Comparison of ENCODE assay signal across 8 cellular contexts in genomic region chrX:153944800-153945150, GRCh38. TPM values are rescaled to one million over a fixed set of nuclear protein-coding genes. Genes with fewer than 3 reads are reported as not detected.
DNase-seq lines count a peak whose midpoint lies in the region; ATAC-seq lines count a peak whose summit lies in the region.
"Had no signal": no experiment of that assay in that cellular context is flagged by ENCODE, and none has a peak within 500 bp of the region (broad histone marks: within the 10 kb centered on the region; RNA-seq: fewer than 3 reads in every experiment).

No MANE protein-coding gene starts in this region.

- H3K4me3 Mint-ChIP-seq in activated CD4-positive, alpha-beta memory T cell treated with anti-CD3 and anti-CD28 coated beads, Interleukin-2, amount 10 ng/mL, durations not matched to agents 7 days and 5 days: peak overlapping the region; percentile 75
- peak overlapping the region; percentile 61 for H3K4me3 Mint-ChIP-seq in stimulated activated effector memory CD8-positive, alpha-beta T cell treated with anti-CD3 and anti-CD28 coated beads, Interleukin-12 subunit alpha, Interleukin-12 subunit beta, amount 100 ng/mL, for 72 hours

- DNase-seq in HAP-1 (ENCODE audit: low spot score in 2 of 2) (no peak), left ventricle myocardium superior (no peak)
- DNase-seq in activated CD4-positive, alpha-beta memory T cell treated with anti-CD3 and anti-CD28 coated beads, Interleukin-2, amount 10 ng/mL, durations not matched to agents 7 days and 5 days: no peak
- DNase-seq in stimulated activated effector memory CD8-positive, alpha-beta T cell treated with anti-CD3 and anti-CD28 coated beads, Interleukin-12 subunit alpha, Interleukin-12 subunit beta, amount 100 ng/mL, for 72 hours (ENCODE audit: low spot score in 2 of 2): no peak
- DNase-seq: NCI-H1092 treated with DMSO at 0.1 percent for 48 hours had no signal

- peaks cover 11% of the 10 kb centered on the region for H3K36me3 Mint-ChIP-seq in activated CD4-positive, alpha-beta memory T cell treated with anti-CD3 and anti-CD28 coated beads, Interleukin-2, amount 10 ng/mL, durations not matched to agents 7 days and 5 days (ENCODE audit: low read depth)
- H3K36me3 Mint-ChIP-seq in stimulated activated effector memory CD8-positive, alpha-beta T cell treated with anti-CD3 and anti-CD28 coated beads, Interleukin-12 subunit alpha, Interleukin-12 subunit beta, amount 100 ng/mL, for 72 hours: peaks cover 32% of the 10 kb centered on the region

- H3K27me3 ChIP-seq in HAP-1 (ENCODE audit: low read depth): no peaks in the 10 kb centered on the region

- H3K4me1 Mint-ChIP-seq in activated CD4-positive, alpha-beta memory T cell treated with anti-CD3 and anti-CD28 coated beads, Interleukin-2, amount 10 ng/mL, durations not matched to agents 7 days and 5 days: peaks cover 17% of the 10 kb centered on the region
- H3K4me1 Mint-ChIP-seq in stimulated activated effector memory CD8-positive, alpha-beta T cell treated with anti-CD3 and anti-CD28 coated beads, Interleukin-12 subunit alpha, Interleukin-12 subunit beta, amount 100 ng/mL, for 72 hours: peaks cover 21% of the 10 kb centered on the region

- H3K9me3 Mint-ChIP-seq in activated CD4-positive, alpha-beta memory T cell treated with anti-CD3 and anti-CD28 coated beads, Interleukin-2, amount 10 ng/mL, durations not matched to agents 7 days and 5 days: no peaks in the 10 kb centered on the region
- H3K9me3 Mint-ChIP-seq in stimulated activated effector memory CD8-positive, alpha-beta T cell treated with anti-CD3 and anti-CD28 coated beads, Interleukin-12 subunit alpha, Interleukin-12 subunit beta, amount 100 ng/mL, for 72 hours: no peaks in the 10 kb centered on the region

- H3K4me1 ChIP-seq in HAP-1: peaks cover 7% of the 10 kb centered on the region

- H3K9me3 ChIP-seq in HAP-1: no peaks in the 10 kb centered on the region

- peak overlapping the region; percentile 31 for H3K4me3 ChIP-seq in HAP-1

- no peak overlapping the region for H3K27ac Mint-ChIP-seq in activated CD4-positive, alpha-beta memory T cell treated with anti-CD3 and anti-CD28 coated beads, Interleukin-2, amount 10 ng/mL, durations not matched to agents 7 days and 5 days
- peak overlapping the region; percentile 70 for H3K27ac Mint-ChIP-seq in stimulated activated effector memory CD8-positive, alpha-beta T cell treated with anti-CD3 and anti-CD28 coated beads, Interleukin-12 subunit alpha, Interleukin-12 subunit beta, amount 100 ng/mL, for 72 hours

- POLR2A ChIA-PET in activated CD4-positive, alpha-beta memory T cell treated with anti-CD3 and anti-CD28 coated beads, Interleukin-2, amount 10 ng/mL, durations not matched to agents 7 days and 5 days (lab: Charles Lee): interaction anchor here (0.9 to 8.7 kb wide), 4 partner anchors 9 to 25 kb away, joined by 3 to 140 read pairs (median 4); partner anchors contain the start of gene ARHGAP4

- H3K36me3 ChIP-seq in HAP-1 (replicated peaks): peaks cover 18% of the 10 kb centered on the region

- in situ Hi-C loops in HAP-1 (cut with MboI; ENCODE audit: low sequenced_read_pairs): no loop called here

- ATAC-seq in left ventricle myocardium superior (peak; percentile 6), HG03460 (IDR thresholded peaks at IDR 0.05; ENCODE audit: unreplicated experiment) (no peak), GM18519 (IDR thresholded peaks at IDR 0.05; ENCODE audit: low FRiP score, unreplicated experiment) (no peak), HG03432 (IDR thresholded peaks at IDR 0.05; ENCODE audit: unreplicated experiment) (no peak)
- peak; percentile 8 for ATAC-seq in stimulated activated effector memory CD8-positive, alpha-beta T cell treated with anti-CD3 and anti-CD28 coated beads, Interleukin-12 subunit alpha, Interleukin-12 subunit beta, amount 100 ng/mL, for 72 hours

- intact Hi-C loops in left ventricle myocardium superior (cut with micrococcal nuclease): no loop called here

- CTCF ChIA-PET in activated CD4-positive, alpha-beta memory T cell treated with anti-CD3 and anti-CD28 coated beads, Interleukin-2, amount 10 ng/mL, durations not matched to agents 7 days and 5 days (lab: Charles Lee): interaction anchor here (0.6 to 9.4 kb wide), 4 partner anchors 11 to 50 kb away, joined by 3 to 148 read pairs (median 17); partner anchors contain the start of gene ARHGAP4

- H3K27me3 Mint-ChIP-seq in activated CD4-positive, alpha-beta memory T cell treated with anti-CD3 and anti-CD28 coated beads, Interleukin-2, amount 10 ng/mL, durations not matched to agents 7 days and 5 days: no peaks in the 10 kb centered on the region

RNA-seq across cellular contexts. Expression of gene RENBP, which starts 0.3 kb away (rescaled TPM):
- total RNA-seq in activated CD4-positive, alpha-beta memory T cell treated with anti-CD3 and anti-CD28 coated beads, Interleukin-2, amount 10 ng/mL, durations not matched to agents 7 days and 5 days: 10 to 100 TPM; 12.1 to 12.8 TPM
- total RNA-seq in left ventricle myocardium superior: 8.9 TPM

RNA-seq across cellular contexts. Expression of gene NAA10, which starts 9.9 kb away (rescaled TPM):
- 10 to 100 TPM; 63.1 to 63.7 TPM for total RNA-seq in activated CD4-positive, alpha-beta memory T cell treated with anti-CD3 and anti-CD28 coated beads, Interleukin-2, amount 10 ng/mL, durations not matched to agents 7 days and 5 days
- 72.2 TPM for total RNA-seq in left ventricle myocardium superior

RNA-seq across cellular contexts. Expression of gene ARHGAP4, which starts 18.7 kb away (rescaled TPM):
- 100 to 1,000 TPM; 262 to 267 TPM for total RNA-seq in activated CD4-positive, alpha-beta memory T cell treated with anti-CD3 and anti-CD28 coated beads, Interleukin-2, amount 10 ng/mL, durations not matched to agents 7 days and 5 days
- total RNA-seq in left ventricle myocardium superior: 10.0 TPM

RNA-seq across cellular contexts. Expression of gene HCFC1, which starts 26.8 kb away (rescaled TPM):
- total RNA-seq in activated CD4-positive, alpha-beta memory T cell treated with anti-CD3 and anti-CD28 coated beads, Interleukin-2, amount 10 ng/mL, durations not matched to agents 7 days and 5 days: 10 to 100 TPM; 88.3 to 93.1 TPM
- 27.0 TPM for total RNA-seq in left ventricle myocardium superior

RNA-seq across cellular contexts. Expression of gene TMEM187, which starts 27.8 kb away (rescaled TPM):
- 10 to 100 TPM in 1 of 2 experiments, 1 to 10 TPM in 1; 9.9 to 12.6 TPM for total RNA-seq in activated CD4-positive, alpha-beta memory T cell treated with anti-CD3 and anti-CD28 coated beads, Interleukin-2, amount 10 ng/mL, durations not matched to agents 7 days and 5 days
- 6.0 TPM for total RNA-seq in left ventricle myocardium superior

Comparison
In these comparisons a context has a peak if more than half of its experiments do, and no peak if none do; other contexts are left out.
1. ATAC-seq: peak in left ventricle myocardium superior (single experiment) and stimulated activated effector memory CD8-positive, alpha-beta T cell treated with anti-CD3 and anti-CD28 coated beads, Interleukin-12 subunit alpha, Interleukin-12 subunit beta, amount 100 ng/mL, for 72 hours (single experiment); none in HG03460 (single experiment), GM18519 (single experiment) and HG03432 (single experiment).
2. RNA of gene ARHGAP4, which starts 18.7 kb away (total RNA-seq): 262 to 267 TPM in activated CD4-positive, alpha-beta memory T cell treated with anti-CD3 and anti-CD28 coated beads, Interleukin-2, amount 10 ng/mL, durations not matched to agents 7 days and 5 days; 10.0 TPM in left ventricle myocardium superior (single experiment); every median in the first group is over 10 times any median in the second.